Comparison of ENCODE assay signal across 13 cellular contexts in the genomic region with DNA sequence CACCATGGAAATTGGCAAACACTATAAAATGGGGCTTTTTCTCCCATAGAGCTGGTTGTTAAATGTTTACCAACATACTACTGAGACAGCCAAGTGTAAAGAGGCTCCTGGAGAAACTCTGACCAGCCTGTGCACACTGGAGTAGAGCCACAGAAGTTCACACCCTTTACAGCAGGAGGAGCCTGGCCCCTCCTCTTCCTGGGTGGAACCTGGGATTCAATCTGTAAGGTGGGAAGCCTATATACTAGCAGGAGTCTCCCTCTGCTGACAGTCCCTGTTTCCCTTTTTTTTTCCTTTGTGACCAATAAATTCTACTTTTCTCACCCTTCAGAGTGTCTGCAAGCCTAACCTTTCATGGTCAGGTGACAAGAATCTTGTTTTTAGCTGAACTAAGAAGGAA. TPM values are rescaled to one million over a fixed set of nuclear protein-coding genes. Genes with fewer than 3 reads are reported as not detected.
A peak's percentile ranks its signal among the peaks of the same experiment; 100 is the strongest.
DNase-seq lines count a peak whose midpoint lies in the region; ATAC-seq, FAIRE-seq and TF ChIP-seq lines count a peak whose summit lies in the region.
"Had no signal": no experiment of that assay in that cellular context is flagged by ENCODE, and none has a peak within 500 bp of the region (broad histone marks: within the 10 kb centered on the region; RNA-seq: fewer than 3 reads in every experiment).

No MANE protein-coding gene starts in this region.

- TF ChIP-seq RAD21 in GM12878 (IDR thresholded peaks at IDR 0.05; ENCODE audit: insufficient read depth, low read depth, low read length): no peak
- no peak for TF ChIP-seq RAD21 in neural cell (conservative IDR thresholded peaks at IDR 0.05)

- SMC1A ChIA-PET in GM12878 (lab: Charles Lee; ENCODE audit: uncharacterized antibody, unreplicated experiment): interaction anchor here (2.6 kb wide), 1 partner anchor 10 kb away, joined by 10 read pairs; a partner anchor contains a TSS

- no TSS peak for BruUV-seq in GM12878 (replicated peaks; lab: Mats Ljungman, UMichigan)

- no peaks in the 10 kb centered on the region for H3F3A ChIP-seq in neural cell (ENCODE audit: insufficient read depth, low read length, poor library complexity, severe bottlenecking)

- no peaks in the 10 kb centered on the region for H3K79me2 ChIP-seq in GM12878 (ENCODE audit: control insufficient read depth, insufficient read depth, low read length)
- H3K79me2 ChIP-seq in neural cell (replicated peaks; ENCODE audit: insufficient read depth, low read length): no peaks in the 10 kb centered on the region

- H3K27me3 ChIP-seq in GM12878 (replicated peaks in 1 of 2; ENCODE audit: control insufficient read depth in 2 of 2, insufficient read depth in 2 of 2, low read length in 1 of 2): no peaks in the 10 kb centered on the region
- H3K27me3 ChIP-seq in neural cell (ENCODE audit: insufficient read depth, low read depth, low read length): no peaks in the 10 kb centered on the region
- H3K27me3 ChIP-seq: thyroid gland had no signal

- peak; percentile 24; the same call in 1 of the 3 replicates for ATAC-seq in GM12878
- no peak for ATAC-seq in GM19467 (IDR thresholded peaks at IDR 0.05; ENCODE audit: unreplicated experiment)

- POLR2A ChIA-PET in GM12878 (lab: Charles Lee): interaction anchor here (0.5 kb wide), 1 partner anchor 188 kb away, joined by 7 read pairs; no protein-coding TSS in a partner anchor

- CTCF ChIA-PET in GM12878 (lab: Yijun Ruan, JAX): interaction anchor here (0.7 to 3.1 kb wide), 4 partner anchors 10 to 59 kb away, joined by 3 to 18 read pairs (median 5); a partner anchor contains a TSS

- H3K4me2 ChIP-seq in GM12878 (ENCODE audit: control insufficient read depth, insufficient read depth) (no peak overlapping the region), neural cell (ENCODE audit: low read length) (no peak overlapping the region)

- H3K4me3 ChIP-seq in GM12878: no peak overlapping the region
- no peak overlapping the region for H3K4me3 ChIP-seq in neural cell (ENCODE audit: low read length)
- H3K4me3 ChIP-seq: thyroid gland had no signal

- FAIRE-seq in GM12878 (lab: Jason Lieb, UNC): no peak
- FAIRE-seq: GM12892 had no signal

- RAD21 ChIA-PET in GM12878 (lab: Charles Lee; ENCODE audit: unreplicated experiment): interaction anchor here (3.3 kb wide), 1 partner anchor 10 kb away, joined by 9 read pairs; a partner anchor contains a TSS

- H3K4me1 ChIP-seq in GM12878 (ENCODE audit: control insufficient read depth, insufficient read depth, low read length): peaks cover 8% of the 10 kb centered on the region; the same call in 1 of the 2 replicates
- H3K4me1 ChIP-seq: thyroid gland had no signal

- no peaks in the 10 kb centered on the region for H3K9me2 ChIP-seq in neural cell (ENCODE audit: insufficient read depth, low read length)

- H4K20me1 ChIP-seq in GM12878 (ENCODE audit: control insufficient read depth, insufficient read depth): no peaks in the 10 kb centered on the region
- H4K20me1 ChIP-seq in neural cell (ENCODE audit: insufficient read depth): no peaks in the 10 kb centered on the region

- H3K36me3 ChIP-seq in GM12878 (ENCODE audit: control insufficient read depth in 2 of 2, insufficient read depth in 2 of 2, low read length in 1 of 2) (no peaks in the 10 kb centered on the region), neural cell (ENCODE audit: insufficient read depth, low read length) (no peaks in the 10 kb centered on the region)
- H3K36me3 ChIP-seq: thyroid gland had no signal

- H2AFZ ChIP-seq in GM12878 (ENCODE audit: control insufficient read depth, low read depth, low read length) (peak overlapping the region; percentile 5; the same call in 1 of the 2 replicates), neural cell (ENCODE audit: low read depth, low read length) (no peak overlapping the region)

- no peak overlapping the region for H3K9ac ChIP-seq in GM12878 (ENCODE audit: control insufficient read depth, insufficient read depth, low read length)
- H3K9ac ChIP-seq in neural cell (ENCODE audit: low read length): no peak overlapping the region

- no peaks in the 10 kb centered on the region for H3K9me3 ChIP-seq in GM12878 (replicated peaks; ENCODE audit: control insufficient read depth, insufficient read depth, low read length)
- H3K9me3 ChIP-seq in neural cell (ENCODE audit: low read length): no peaks in the 10 kb centered on the region
- H3K9me3 ChIP-seq: thyroid gland had no signal

- no peak for TF ChIP-seq POLR2A in GM12878 (IDR thresholded peaks at IDR 0.05; ENCODE audit: low read depth, low read length)

- in situ Hi-C loops in GM12878 (cut with MboI): no loop called here

- peak; percentile 12 to 38 (median 29) for DNase-seq in NCI-H1417 (lab: John Stamatoyannopoulos, UW)
- no peak for DNase-seq in NCI-H1417 treated with DMSO at 0.1 percent for 48 hours (lab: John Stamatoyannopoulos, UW)
- DNase-seq in MV-4-11 (lab: John Stamatoyannopoulos, UW): peak; percentile 58
- no peak for DNase-seq in GM12878 (ENCODE audit: low read depth, low spot score)
- no peak for DNase-seq in GF-D8 (lab: John Stamatoyannopoulos, UW)
- no peak for DNase-seq in hypothalamus (lab: John Stamatoyannopoulos, UW)
- DNase-seq: foreskin melanocyte; naive B cell; stimulated activated CD4-positive, alpha-beta T cell treated with anti-CD3 and anti-CD28 coated beads, Interleukin-4, amount 100 ng/mL, for 4 hours; thyroid gland had no signal

- intact Hi-C loops in GM12878 (cut with micrococcal nuclease; ENCODE audit: unreplicated experiment): no loop called here

- TF ChIP-seq EP300 in GM12878 (IDR thresholded peaks at IDR 0.05; ENCODE audit: borderline replicate concordance in 1 of 2, control insufficient read depth in 1 of 2, low read depth in 2 of 2, low read length in 2 of 2) (no peak), neural cell (conservative IDR thresholded peaks at IDR 0.05; ENCODE audit: poor library complexity, severe bottlenecking) (no peak)

- H3K27ac ChIP-seq in GM12878 (ENCODE audit: control insufficient read depth, insufficient read depth) (no peak overlapping the region), neural cell (ENCODE audit: low read length) (no peak overlapping the region)
- H3K27ac ChIP-seq: thyroid gland had no signal

- TF ChIP-seq CTCF in GM12878 (IDR thresholded peaks at IDR 0.05 in 2 of 3, conservative IDR thresholded peaks at IDR 0.05 in 1 of 3; ENCODE audit: control insufficient read depth in 2 of 3, extremely low read depth in 1 of 3, insufficient read depth in 1 of 3, low read depth in 3 of 3, low read length in 3 of 3) (no peak), neural cell (IDR thresholded peaks at IDR 0.05; ENCODE audit: poor library complexity, severe bottlenecking) (peak; percentile 13)

TF ChIP-seq in GM12878, 131 proteins besides CTCF, POLR2A, EP300 and RAD21 (continues in another document):
- TF ChIP-seq SIN3A (IDR thresholded peaks at IDR 0.05; ENCODE audit: low read depth, low read length): no peak

TF ChIP-seq in neural cell, 6 proteins besides CTCF, POLR2A, EP300 and RAD21:
- no peak for TF ChIP-seq MXI1 (conservative IDR thresholded peaks at IDR 0.05; ENCODE audit: poor library complexity, severe bottlenecking)
- no peak for TF ChIP-seq EZH2 (IDR thresholded peaks at IDR 0.05; ENCODE audit: borderline replicate concordance, insufficient read depth, low read length, poor library complexity, severe bottlenecking)
- no peak for TF ChIP-seq SMC3 (conservative IDR thresholded peaks at IDR 0.05; ENCODE audit: poor library complexity)
- TF ChIP-seq POLR2AphosphoS5 (IDR thresholded peaks at IDR 0.05): no peak
- no peak for TF ChIP-seq TAF1 (IDR thresholded peaks at IDR 0.05; ENCODE audit: low read depth)
- TF ChIP-seq, protein P1, sequence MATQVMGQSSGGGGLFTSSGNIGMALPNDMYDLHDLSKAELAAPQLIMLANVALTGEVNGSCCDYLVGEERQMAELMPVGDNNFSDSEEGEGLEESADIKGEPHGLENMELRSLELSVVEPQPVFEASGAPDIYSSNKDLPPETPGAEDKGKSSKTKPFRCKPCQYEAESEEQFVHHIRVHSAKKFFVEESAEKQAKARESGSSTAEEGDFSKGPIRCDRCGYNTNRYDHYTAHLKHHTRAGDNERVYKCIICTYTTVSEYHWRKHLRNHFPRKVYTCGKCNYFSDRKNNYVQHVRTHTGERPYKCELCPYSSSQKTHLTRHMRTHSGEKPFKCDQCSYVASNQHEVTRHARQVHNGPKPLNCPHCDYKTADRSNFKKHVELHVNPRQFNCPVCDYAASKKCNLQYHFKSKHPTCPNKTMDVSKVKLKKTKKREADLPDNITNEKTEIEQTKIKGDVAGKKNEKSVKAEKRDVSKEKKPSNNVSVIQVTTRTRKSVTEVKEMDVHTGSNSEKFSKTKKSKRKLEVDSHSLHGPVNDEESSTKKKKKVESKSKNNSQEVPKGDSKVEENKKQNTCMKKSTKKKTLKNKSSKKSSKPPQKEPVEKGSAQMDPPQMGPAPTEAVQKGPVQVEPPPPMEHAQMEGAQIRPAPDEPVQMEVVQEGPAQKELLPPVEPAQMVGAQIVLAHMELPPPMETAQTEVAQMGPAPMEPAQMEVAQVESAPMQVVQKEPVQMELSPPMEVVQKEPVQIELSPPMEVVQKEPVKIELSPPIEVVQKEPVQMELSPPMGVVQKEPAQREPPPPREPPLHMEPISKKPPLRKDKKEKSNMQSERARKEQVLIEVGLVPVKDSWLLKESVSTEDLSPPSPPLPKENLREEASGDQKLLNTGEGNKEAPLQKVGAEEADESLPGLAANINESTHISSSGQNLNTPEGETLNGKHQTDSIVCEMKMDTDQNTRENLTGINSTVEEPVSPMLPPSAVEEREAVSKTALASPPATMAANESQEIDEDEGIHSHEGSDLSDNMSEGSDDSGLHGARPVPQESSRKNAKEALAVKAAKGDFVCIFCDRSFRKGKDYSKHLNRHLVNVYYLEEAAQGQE (IDR thresholded peaks at IDR 0.05; ENCODE audit: borderline replicate concordance): no peak

RNA-seq across cellular contexts. Expression of a gene that starts 10.4 kb away (rescaled TPM):
- 37.9 and 41.0 TPM in 2 replicates for total RNA-seq in GM12878 (2013; cell fraction: nucleolus; rRNA removed)
- 50.1 and 60.4 TPM in 2 replicates for total RNA-seq in GM12878 (2014; rRNA removed)
- 38.5 and 45.1 TPM in 2 replicates for total RNA-seq in GM12878 (2014; rRNA removed; fragmentation: Illumina TruSeq; extraction: Trizol)
- 25.5 and 32.2 TPM in 2 replicates for total RNA-seq in GM12878 (2021)
- 13.6 TPM for polyA plus RNA-seq in GM12878 (2011; ENCODE audit: low read depth)
- polyA plus RNA-seq in GM12878 (2011; rRNA removed): 41.5 and 45.6 TPM in 2 replicates
- polyA plus RNA-seq in GM12878 (2011; cell fraction: cytosol; rRNA removed): 21.2 and 21.6 TPM in 2 replicates
- polyA plus RNA-seq in GM12878 (2011; cell fraction: nucleus; rRNA removed): 21.4 and 26.0 TPM in 2 replicates
- 22.2 and 26.6 TPM in 2 replicates for polyA plus RNA-seq in GM12878 (2012)
- 38.3 and 48.0 TPM in 2 replicates for polyA plus RNA-seq in GM12878 (2014; fragmentation: Illumina TruSeq; extraction: Trizol)
- polyA plus RNA-seq in GM12878 (2014; fragmentation: Nextera tagmentation; extraction: Ambion mirVana): 10 to 100 TPM; 14.7 to 27.5 TPM
- polyA plus RNA-seq in GM12878 (2014; rRNA removed): 27.7 and 30.6 TPM in 2 replicates
- polyA plus RNA-seq in GM12878 (2016; fragmentation: Nextera tagmentation; extraction: Ambion mirVana): 10 to 100 TPM; 64.5 to 67.9 TPM
- polyA minus RNA-seq in GM12878 (2011; rRNA and poly(A)+ RNA removed): 39.9 and 59.1 TPM in 2 replicates
- 21.7 and 24.7 TPM in 2 replicates for polyA minus RNA-seq in GM12878 (2011; cell fraction: cytosol; rRNA and poly(A)+ RNA removed)
- 10.2 and 18.8 TPM in 2 replicates for polyA minus RNA-seq in GM12878 (2011; cell fraction: nucleus; rRNA and poly(A)+ RNA removed)
- polyA plus RNA-seq in neural cell: 44.1 and 44.9 TPM in 2 replicates
- 42.0 and 53.1 TPM in 2 replicates for polyA minus RNA-seq in neural cell

Comparison
In these comparisons a context has a peak if more than half of its experiments do, and no peak if none do; other contexts are left out.
1. DNase-seq: peak in NCI-H1417 (3 of 3) and MV-4-11 (single experiment); none in NCI-H1417 treated with DMSO at 0.1 percent for 48 hours (single experiment), GM12878 (single experiment), GF-D8 (single experiment) and hypothalamus (0 of 51).